In the genomic region with DNA sequence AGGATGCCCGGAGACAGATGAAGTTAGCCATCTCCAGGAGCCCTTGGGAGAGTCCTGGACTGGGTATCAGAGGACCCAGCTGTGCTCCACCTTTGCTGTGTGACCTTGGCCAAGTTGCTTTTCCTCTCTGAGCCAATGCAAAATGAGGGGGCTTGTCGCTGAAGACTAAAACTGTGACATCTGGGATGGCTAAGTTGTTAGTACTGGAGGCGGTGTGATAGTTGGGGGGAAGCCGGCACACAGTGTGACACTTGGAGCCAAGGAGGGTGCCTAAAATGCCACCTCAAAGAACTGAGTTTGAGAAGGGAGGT, we compare ENCODE assay signal across 9 cellular contexts. TPM values are rescaled to one million over a fixed set of nuclear protein-coding genes. Genes with fewer than 3 reads are reported as not detected.
A peak's percentile ranks its signal among the peaks of the same experiment; 100 is the strongest.
DNase-seq lines count a peak whose midpoint lies in the region; ATAC-seq and TF ChIP-seq lines count a peak whose summit lies in the region.
"Had no signal": no experiment of that assay in that cellular context is flagged by ENCODE, and none has a peak within 500 bp of the region (broad histone marks: within the 10 kb centered on the region; RNA-seq: fewer than 3 reads in every experiment).

No MANE protein-coding gene starts in this region.

- H3K36me3 ChIP-seq in GM23338 (ENCODE audit: insufficient read depth) = no peaks in the 10 kb centered on the region
- no peaks in the 10 kb centered on the region for H3K36me3 ChIP-seq in iPS-18a (ENCODE audit: control insufficient read depth, low read depth, low read length)

- H4K20me1 ChIP-seq in GM23338 (replicated peaks; ENCODE audit: insufficient read depth) = no peaks in the 10 kb centered on the region

- peaks cover 29% of the 10 kb centered on the region for H3K4me1 Mint-ChIP-seq in GM23338
- no peaks in the 10 kb centered on the region for H3K4me1 Mint-ChIP-seq in activated CD8-positive, alpha-beta memory T cell treated with anti-CD3 and anti-CD28 coated beads, Interleukin-2, amount 10 ng/mL, durations not matched to agents 7 days and 5 days

- no peaks in the 10 kb centered on the region for H3K9me3 Mint-ChIP-seq in GM23338
- H3K9me3 Mint-ChIP-seq in activated CD8-positive, alpha-beta memory T cell treated with anti-CD3 and anti-CD28 coated beads, Interleukin-2, amount 10 ng/mL, durations not matched to agents 7 days and 5 days (ENCODE audit: low read depth) = no peaks in the 10 kb centered on the region

- no peak overlapping the region for H2AFZ ChIP-seq in GM23338

- H3K27me3 ChIP-seq in GM23338 (ENCODE audit: insufficient read depth) = no peaks in the 10 kb centered on the region
- H3K27me3 ChIP-seq in iPS-18a (ENCODE audit: control insufficient read depth, insufficient read depth, low read length) = no peaks in the 10 kb centered on the region

- H3K9ac ChIP-seq in iPS-18a (ENCODE audit: low read length) = peak overlapping the region; percentile 53

- CTCF ChIA-PET in activated CD8-positive, alpha-beta memory T cell treated with anti-CD3 and anti-CD28 coated beads, Interleukin-2, amount 10 ng/mL, durations not matched to agents 7 days and 5 days (lab: Charles Lee) = no interaction called here

- TF ChIP-seq CTCF in GM23338 (conservative IDR thresholded peaks at IDR 0.05; ENCODE audit: low read depth in 2 of 2) (no peak), astrocyte of the cerebellum (IDR thresholded peaks at IDR 0.05; ENCODE audit: low read depth, low read length, missing control alignments) (no peak), retinal pigment epithelial cell (conservative IDR thresholded peaks at IDR 0.05; ENCODE audit: low read depth, low read length) (no peak)

- peaks cover 18% of the 10 kb centered on the region for H3K27me3 Mint-ChIP-seq in GM23338 (ENCODE audit: insufficient read depth, low read depth, poor library complexity)
- H3K27me3 Mint-ChIP-seq in activated CD8-positive, alpha-beta memory T cell treated with anti-CD3 and anti-CD28 coated beads, Interleukin-2, amount 10 ng/mL, durations not matched to agents 7 days and 5 days = no peaks in the 10 kb centered on the region

- peak overlapping the region; percentile 74 for H3K4me3 Mint-ChIP-seq in GM23338
- no peak overlapping the region for H3K4me3 Mint-ChIP-seq in activated CD8-positive, alpha-beta memory T cell treated with anti-CD3 and anti-CD28 coated beads, Interleukin-2, amount 10 ng/mL, durations not matched to agents 7 days and 5 days

- no peak for ATAC-seq in GM23338
- ATAC-seq in HG02973 (IDR thresholded peaks at IDR 0.05; ENCODE audit: unreplicated experiment) = no peak
- ATAC-seq in activated CD8-positive, alpha-beta memory T cell treated with anti-CD3 and anti-CD28 coated beads, Interleukin-2, amount 10 ng/mL, durations not matched to agents 7 days and 5 days = no peak

- H3K9me3 ChIP-seq in iPS-18a (ENCODE audit: control insufficient read depth, low read depth, low read length) = no peaks in the 10 kb centered on the region

- H3K9me2 ChIP-seq in GM23338 (ENCODE audit: insufficient read depth) = no peaks in the 10 kb centered on the region

- in situ Hi-C loops in astrocyte of the cerebellum (cut with HindIII; ENCODE audit: low sequenced_read_pairs) = no loop called here
- in situ Hi-C loops in KBM-7 (cut with MboI; ENCODE audit: low pct_unique_long_range_greater_than_20kb, low sequenced_read_pairs) = no loop called here

- no peaks in the 10 kb centered on the region for H3K36me3 Mint-ChIP-seq in GM23338 (ENCODE audit: low read depth)
- H3K36me3 Mint-ChIP-seq in activated CD8-positive, alpha-beta memory T cell treated with anti-CD3 and anti-CD28 coated beads, Interleukin-2, amount 10 ng/mL, durations not matched to agents 7 days and 5 days = no peaks in the 10 kb centered on the region

- H3K4me3 ChIP-seq in GM23338 (peak overlapping the region; percentile 54), astrocyte of the cerebellum (ENCODE audit: low read depth, low read length) (peak overlapping the region; percentile 47), iPS-18a (ENCODE audit: low read length) (peak overlapping the region; percentile 59), retinal pigment epithelial cell (ENCODE audit: low read length) (peak overlapping the region; percentile 70)

- peaks cover 17% of the 10 kb centered on the region; the same call in 1 of the 2 replicates for H3K4me1 ChIP-seq in GM23338 (ENCODE audit: insufficient read depth)
- H3K4me1 ChIP-seq in iPS-18a (ENCODE audit: control insufficient read depth, low read depth, low read length) = peaks cover 22% of the 10 kb centered on the region

- H3K4me2 ChIP-seq in GM23338 = peak overlapping the region; percentile 73

- H3K27ac Mint-ChIP-seq in GM23338 = no peak overlapping the region
- no peak overlapping the region for H3K27ac Mint-ChIP-seq in activated CD8-positive, alpha-beta memory T cell treated with anti-CD3 and anti-CD28 coated beads, Interleukin-2, amount 10 ng/mL, durations not matched to agents 7 days and 5 days

- H3K27ac ChIP-seq in GM23338 (ENCODE audit: low read depth) = no peak overlapping the region
- H3K27ac ChIP-seq in iPS-18a (ENCODE audit: low read length) = no peak overlapping the region

- H3K79me2 ChIP-seq in GM23338 (replicated peaks; ENCODE audit: insufficient read depth) = no peaks in the 10 kb centered on the region

- DNase-seq in GM23338 (ENCODE audit: low spot score) (no peak), astrocyte of the cerebellum (ENCODE audit: low read depth) (no peak), retinal pigment epithelial cell (ENCODE audit: low read depth) (no peak), NOMO-1 treated with dmso at 0.1 percent for 144 hours (lab: John Stamatoyannopoulos, UW; ENCODE audit: unreplicated experiment) (no peak), KBM-7 (no peak)
- no peak for DNase-seq in activated CD8-positive, alpha-beta memory T cell treated with anti-CD3 and anti-CD28 coated beads, Interleukin-2, amount 10 ng/mL, durations not matched to agents 7 days and 5 days

- no peaks in the 10 kb centered on the region for H3F3A ChIP-seq in GM23338 (replicated peaks; ENCODE audit: low read depth)

TF ChIP-seq in GM23338, 12 proteins besides CTCF, POLR2A, EP300 and RAD21:
- TF ChIP-seq POLR2AphosphoS5 (IDR thresholded peaks at IDR 0.05; ENCODE audit: low read depth) = no peak

RNA-seq across cellular contexts. Expression of gene INPP5J, which starts 0.5 kb away (rescaled TPM):
- total RNA-seq in GM23338 (2014; rRNA removed; shearing (Covaris generic)) = 11.2 and 14.5 TPM in 2 replicates
- polyA plus RNA-seq in GM23338 (2016; fragmentation: Nextera tagmentation; extraction: Ambion mirVana) = 4.8 and 5.3 TPM in 2 replicates
- under 1 TPM in 1 of 2 experiments, not detected in 1; 0.14 TPM for total RNA-seq in activated CD8-positive, alpha-beta memory T cell treated with anti-CD3 and anti-CD28 coated beads, Interleukin-2, amount 10 ng/mL, durations not matched to agents 7 days and 5 days

RNA-seq across cellular contexts. Expression of gene SELENOM, which starts 15.9 kb away (rescaled TPM):
- 44.9 and 67.6 TPM in 2 replicates for total RNA-seq in GM23338 (2014; rRNA removed; shearing (Covaris generic))
- polyA plus RNA-seq in GM23338 (2016; fragmentation: Nextera tagmentation; extraction: Ambion mirVana) = 49.7 and 50.8 TPM in 2 replicates
- total RNA-seq in activated CD8-positive, alpha-beta memory T cell treated with anti-CD3 and anti-CD28 coated beads, Interleukin-2, amount 10 ng/mL, durations not matched to agents 7 days and 5 days = 1 to 10 TPM in 1 of 2 experiments, under 1 TPM in 1; 0.49 to 1.5 TPM

RNA-seq across cellular contexts. Expression of gene PLA2G3, which starts 17.1 kb away (rescaled TPM):
- total RNA-seq in GM23338 (2014; rRNA removed; shearing (Covaris generic)) = 31.0 and 34.5 TPM in 2 replicates
- 15.3 and 18.0 TPM in 2 replicates for polyA plus RNA-seq in GM23338 (2016; fragmentation: Nextera tagmentation; extraction: Ambion mirVana)
- not detected for total RNA-seq in activated CD8-positive, alpha-beta memory T cell treated with anti-CD3 and anti-CD28 coated beads, Interleukin-2, amount 10 ng/mL, durations not matched to agents 7 days and 5 days
- total RNA-seq: sciatic nerve had no signal

RNA-seq across cellular contexts. Expression of gene RNF185, which starts 36.7 kb away (rescaled TPM):
- total RNA-seq in GM23338 (2014; rRNA removed; shearing (Covaris generic)) = 13.6 and 15.5 TPM in 2 replicates
- 6.8 and 7.6 TPM in 2 replicates for polyA plus RNA-seq in GM23338 (2016; fragmentation: Nextera tagmentation; extraction: Ambion mirVana)
- total RNA-seq in activated CD8-positive, alpha-beta memory T cell treated with anti-CD3 and anti-CD28 coated beads, Interleukin-2, amount 10 ng/mL, durations not matched to agents 7 days and 5 days = 10 to 100 TPM; 15.8 to 20.7 TPM

RNA-seq across cellular contexts. Expression of gene SMTN, which starts 42.1 kb away (rescaled TPM):
- 16.3 and 27.4 TPM in 2 replicates for total RNA-seq in GM23338 (2014; rRNA removed; shearing (Covaris generic))
- 32.2 and 34.0 TPM in 2 replicates for polyA plus RNA-seq in GM23338 (2016; fragmentation: Nextera tagmentation; extraction: Ambion mirVana)
- 10 to 100 TPM; 35.6 to 51.2 TPM for total RNA-seq in activated CD8-positive, alpha-beta memory T cell treated with anti-CD3 and anti-CD28 coated beads, Interleukin-2, amount 10 ng/mL, durations not matched to agents 7 days and 5 days

Comparison
In these comparisons a context has a peak if more than half of its experiments do, and no peak if none do; other contexts are left out.
1. RNA of gene INPP5J, which starts 0.5 kb away (total RNA-seq): 11.2 to 14.5 TPM in GM23338; 0.14 TPM in activated CD8-positive, alpha-beta memory T cell treated with anti-CD3 and anti-CD28 coated beads, Interleukin-2, amount 10 ng/mL, durations not matched to agents 7 days and 5 days; every median in the first group is over 10 times any median in the second.
2. RNA of gene SELENOM, which starts 15.9 kb away (total RNA-seq): 44.9 to 67.6 TPM in GM23338; 0.49 to 1.5 TPM in activated CD8-positive, alpha-beta memory T cell treated with anti-CD3 and anti-CD28 coated beads, Interleukin-2, amount 10 ng/mL, durations not matched to agents 7 days and 5 days; every median in the first group is over 10 times any median in the second.
3. RNA of gene PLA2G3, which starts 17.1 kb away (total RNA-seq): 31.0 to 34.5 TPM in GM23338; not detected in activated CD8-positive, alpha-beta memory T cell treated with anti-CD3 and anti-CD28 coated beads, Interleukin-2, amount 10 ng/mL, durations not matched to agents 7 days and 5 days; every median in the first group is over 10 times any median in the second.
4. Peak in every context shown above with its lines, with median percentiles within 50 percentile points of each other: H3K4me3 ChIP-seq.